Comparison of ENCODE assay signal across 8 cellular contexts in the genomic region with DNA sequence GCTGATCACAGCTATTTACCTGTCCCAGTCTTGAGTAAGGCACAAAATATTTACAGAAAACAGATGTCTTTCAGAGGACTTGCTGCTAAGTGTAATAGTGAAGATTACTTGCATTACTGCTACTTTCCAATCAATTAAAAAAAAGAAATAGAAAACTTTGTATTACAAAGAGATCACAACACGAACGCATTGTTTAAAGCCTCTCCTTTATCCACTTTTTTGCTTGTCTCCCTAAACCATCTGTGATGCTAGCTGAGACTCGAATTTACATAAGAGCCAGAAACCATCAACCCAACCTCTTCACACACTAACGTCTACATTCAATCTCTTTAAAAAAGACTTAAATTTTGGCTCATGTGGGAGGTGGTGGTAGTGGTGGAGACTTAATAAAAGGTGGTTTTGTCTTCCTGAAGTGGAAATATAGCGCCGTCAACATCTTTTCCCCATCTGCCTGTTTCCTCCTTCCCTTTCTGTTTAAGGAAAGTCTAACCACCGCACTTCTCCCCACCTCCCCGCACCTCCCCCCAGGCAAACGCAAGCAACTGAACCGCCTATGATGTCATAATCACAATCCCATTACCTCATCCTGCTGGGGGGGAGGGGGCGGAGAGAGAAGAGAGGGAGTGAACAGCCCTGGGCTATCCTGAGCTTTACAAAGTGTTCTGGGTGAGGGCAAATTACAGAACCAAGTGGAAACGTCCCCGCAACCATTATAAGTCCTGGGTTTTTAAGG. TPM values are rescaled to one million over a fixed set of nuclear protein-coding genes. Genes with fewer than 3 reads are reported as not detected.
DNase-seq lines count a peak whose midpoint lies in the region; ATAC-seq and TF ChIP-seq lines count a peak whose summit lies in the region.

No MANE protein-coding gene starts in this region.

- intact Hi-C loops in cardiac septum (cut with DNase I): loop anchor here (5.0 kb wide), 1 partner anchor 160 kb away; the partner anchor contains the start of genes BRD8 and KIF20A

- H3K36me3 ChIP-seq in parathyroid adenoma (ENCODE audit: control insufficient read depth, insufficient read depth, low read length): no peaks in the 10 kb centered on the region

- ATAC-seq in GM18505 (IDR thresholded peaks at IDR 0.05; ENCODE audit: unreplicated experiment) (peak; percentile 17), HG02943 (IDR thresholded peaks at IDR 0.05; ENCODE audit: low read depth, unreplicated experiment) (peak; percentile 14)

- H3K27ac ChIP-seq in adipose tissue (ENCODE audit: low read depth, low read length): peak overlapping the region; percentile 99
- H3K27ac ChIP-seq in parathyroid adenoma: peak overlapping the region; percentile 92

- H3K9ac ChIP-seq in parathyroid adenoma: peak overlapping the region; percentile 70

- TF ChIP-seq POLR2A in GM18505 (IDR thresholded peaks at IDR 0.05; ENCODE audit: borderline replicate concordance, extremely low read depth, insufficient read depth, insufficient read length): no peak

- WGBS in adipose tissue, 3 donors: 19 to 24% (median 19%) methylated on average over 13 of the region's 13 CpGs

- DNase-seq in AG09319 (ENCODE audit: extremely low read depth, low read depth): peak; percentile 48
- peak; percentile 60 for DNase-seq in NCI-H510A (lab: John Stamatoyannopoulos, UW)
- peak; percentile 88 for DNase-seq in cardiac septum (ENCODE audit: low spot score)
- DNase-seq in kidney tubule cell (ENCODE audit: low spot score): no peak

- H3K4me1 ChIP-seq in parathyroid adenoma: peaks cover 8% of the 10 kb centered on the region

- no peaks in the 10 kb centered on the region for H3K79me2 ChIP-seq in parathyroid adenoma

- H3K27me3 ChIP-seq in parathyroid adenoma (ENCODE audit: control insufficient read depth, insufficient read depth, low read length): no peaks in the 10 kb centered on the region

- H3K4me3 ChIP-seq in parathyroid adenoma (ENCODE audit: low read depth, low read length): peak overlapping the region; percentile 90

- peak overlapping the region; percentile 100 for H3K4me2 ChIP-seq in parathyroid adenoma (ENCODE audit: low read length)

- TF ChIP-seq CTCF in AG09319 (IDR thresholded peaks at IDR 0.05; ENCODE audit: low read depth, low read length): no peak
- TF ChIP-seq CTCF in parathyroid adenoma (IDR thresholded peaks at IDR 0.05): no peak

- no peaks in the 10 kb centered on the region for H3K9me3 ChIP-seq in parathyroid adenoma (ENCODE audit: control insufficient read depth, low read length)

- H2AFZ ChIP-seq in parathyroid adenoma: peak overlapping the region; percentile 96

RNA-seq across cellular contexts. Expression of gene FAM53C, which starts 0.9 kb away (rescaled TPM):
- 10 to 100 TPM; 12.4 to 25.9 (median 15.5) TPM for polyA plus RNA-seq in adipose tissue
- total RNA-seq in cardiac septum: 23.8 TPM

RNA-seq across cellular contexts. Expression of gene CDC25C, which starts 5.5 kb away (rescaled TPM):
- polyA plus RNA-seq in adipose tissue: 1 to 10 TPM in 1 of 3 donors, under 1 TPM in 2; 0.03 to 1.2 (median 0.07) TPM
- total RNA-seq in cardiac septum: 0.19 TPM

RNA-seq across cellular contexts. Expression of gene KDM3B, which starts 15.4 kb away (rescaled TPM):
- polyA plus RNA-seq in adipose tissue: 10 to 100 TPM; 14.2 to 26.7 (median 22.9) TPM
- total RNA-seq in cardiac septum: 48.5 TPM
